Comparison of ENCODE assay signal across 18 cellular contexts in the genomic region with DNA sequence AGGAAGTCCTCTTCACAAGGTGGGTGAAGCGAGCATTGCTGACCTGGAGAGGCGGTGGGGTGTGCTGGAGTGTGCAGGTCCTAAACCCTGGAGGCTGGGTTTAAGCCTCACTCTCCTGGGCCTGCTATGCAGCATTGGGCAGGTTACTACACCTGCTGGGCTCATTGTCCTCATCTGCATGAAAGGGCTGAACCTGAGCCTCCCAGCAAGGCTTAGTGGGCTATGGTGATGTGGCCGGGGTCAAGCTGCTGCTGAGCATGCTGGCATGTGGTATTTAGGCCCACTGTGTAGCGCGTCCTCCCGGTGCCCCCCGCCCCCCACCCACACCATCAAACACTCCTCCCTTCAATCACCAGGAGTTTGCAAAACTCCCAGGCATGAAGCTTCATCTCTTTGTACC. TPM values are rescaled to one million over a fixed set of nuclear protein-coding genes. Genes with fewer than 3 reads are reported as not detected.
"Had no signal": no experiment of that assay in that cellular context is flagged by ENCODE, and none has a peak within 500 bp of the region (broad histone marks: within the 10 kb centered on the region; RNA-seq: fewer than 3 reads in every experiment).

No MANE protein-coding gene starts in this region.

- H3K9me3 Mint-ChIP-seq: endodermal cell; naive B cell; nephron; stimulated activated naive B cell treated with anti-CD40 and anti-IgM and Interleukin-4, amounts not matched to agents 10 μg/mL and 1 μg/mL and 100 μg/mL, for 72 hours; type B pancreatic cell had no signal

- H3K36me3 ChIP-seq: left lung had no signal

- DNase-seq: effector CD4-positive, alpha-beta T cell; erythroblast; foreskin keratinocyte; hippocampal formation; islet precursor cell; mesendoderm; naive B cell; retina; stimulated activated CD4-positive, alpha-beta T cell treated with anti-CD3 and anti-CD28 coated beads, Interleukin-2, amount 100 ng/mL, for 24 hours; stimulated activated CD4-positive, alpha-beta T cell treated with anti-CD3 and anti-CD28 coated beads, Interleukin-4, amount 100 ng/mL, for 4 hours; stimulated activated naive B cell treated with anti-CD40 and anti-IgM and Interleukin-4, amounts not matched to agents 10 μg/mL and 1 μg/mL and 100 μg/mL, for 72 hours had no signal

- H3K4me1 ChIP-seq: foreskin keratinocyte, left lung, psoas muscle had no signal

- H3K4me3 ChIP-seq: coronary artery, left lung, psoas muscle had no signal

- H3K4me3 Mint-ChIP-seq: endodermal cell; naive B cell; nephron; stimulated activated naive B cell treated with anti-CD40 and anti-IgM and Interleukin-4, amounts not matched to agents 10 μg/mL and 1 μg/mL and 100 μg/mL, for 72 hours; type B pancreatic cell had no signal

- H3K27ac Mint-ChIP-seq: endodermal cell; naive B cell; nephron; stimulated activated naive B cell treated with anti-CD40 and anti-IgM and Interleukin-4, amounts not matched to agents 10 μg/mL and 1 μg/mL and 100 μg/mL, for 72 hours; type B pancreatic cell had no signal

- ATAC-seq: foreskin keratinocyte; left lung; psoas muscle; sciatic nerve; stimulated activated naive B cell treated with anti-CD40 and anti-IgM and Interleukin-4, amounts not matched to agents 10 μg/mL and 1 μg/mL and 100 μg/mL, for 72 hours had no signal

- H3K9me3 ChIP-seq: left lung, psoas muscle had no signal

- H3K4me1 Mint-ChIP-seq: naive B cell; nephron; stimulated activated naive B cell treated with anti-CD40 and anti-IgM and Interleukin-4, amounts not matched to agents 10 μg/mL and 1 μg/mL and 100 μg/mL, for 72 hours had no signal

- H3K27ac ChIP-seq: coronary artery, foreskin keratinocyte, left lung, psoas muscle had no signal

RNA-seq across cellular contexts. Expression of gene INHBB, which starts 37.3 kb away (rescaled TPM):
- polyA plus RNA-seq: foreskin keratinocyte had no signal
